Comparison of ENCODE assay signal across 8 cellular contexts in genomic region chr7:27130540-27131389, GRCh38. TPM values are rescaled to one million over a fixed set of nuclear protein-coding genes. Genes with fewer than 3 reads are reported as not detected.
A peak's percentile ranks its signal among the peaks of the same experiment; 100 is the strongest.
DNase-seq lines count a peak whose midpoint lies in the region; ATAC-seq, FAIRE-seq and TF ChIP-seq lines count a peak whose summit lies in the region.

Gene HOXA4, minus strand, starts transcription at chr7:27130757. Its CDS starts 24 bp downstream, at chr7:27130733.

- H3K27me3 ChIP-seq in Peyer's patch (no peaks in the 10 kb centered on the region), pancreas (peaks cover 0 to 75% (median 15%) of the 10 kb centered on the region in 4 donors), tibial artery (no peaks in the 10 kb centered on the region)

- H3K9me3 ChIP-seq in Peyer's patch (no peaks in the 10 kb centered on the region), pancreas (no peaks in the 10 kb centered on the region), tibial artery (no peaks in the 10 kb centered on the region)

- peak within 1 kb of the TSS; percentile 57 to 82 (median 70) for H3K4me3 ChIP-seq in Peyer's patch
- peak within 1 kb of the TSS in 3 of 4 donors; percentile 24 to 46 (median 26) for H3K4me3 ChIP-seq in pancreas
- peak within 1 kb of the TSS; percentile 67 to 75 for H3K4me3 ChIP-seq in tibial artery

- peak in 3 of 4 donors; percentile 86 to 95 (median 91) for ATAC-seq in pancreas
- ATAC-seq in GM21786 (IDR thresholded peaks at IDR 0.05; ENCODE audit: unreplicated experiment): no peak

- DNase-seq in NCI-H2081 (lab: John Stamatoyannopoulos, UW): peak; percentile 56 to 70
- no peak for DNase-seq in NCI-H2081 treated with DMSO at 0.1 percent for 48 hours (lab: John Stamatoyannopoulos, UW)
- peak; percentile 85 to 95 (median 94) for DNase-seq in Peyer's patch
- DNase-seq in activated effector memory CD4-positive, alpha-beta T cell treated with Interleukin-2 at 50 U/mL for 16 hours: peak; percentile 66
- DNase-seq in globus pallidus (ENCODE audit: low spot score): peak; percentile 18
- DNase-seq in pancreas: peak in 5 of 6 donors; percentile 37 to 81 (median 68)
- DNase-seq in tibial artery: peak; percentile 92 to 97

- no peak for TF ChIP-seq CTCF in Peyer's patch (IDR thresholded peaks at IDR 0.05)
- TF ChIP-seq CTCF in pancreas (IDR thresholded peaks at IDR 0.05): no peak
- TF ChIP-seq CTCF in tibial artery (IDR thresholded peaks at IDR 0.05): no peak

- peak; percentile 73 to 80 for TF ChIP-seq POLR2A in Peyer's patch (IDR thresholded peaks at IDR 0.05)

- peak within 1 kb of the TSS; percentile 81 to 93 (median 89) for H3K27ac ChIP-seq in Peyer's patch
- H3K27ac ChIP-seq in pancreas: peak within 1 kb of the TSS in 2 of 4 donors; percentile 43 to 50
- peak within 1 kb of the TSS; percentile 80 to 82 for H3K27ac ChIP-seq in tibial artery

- intact Hi-C loops in pancreas (cut with DNase I) (no loop called here), tibial artery (cut with DNase I; ENCODE audit: low total_unique reads) (no loop called here)

- 5 to 9% methylated on average over 43 to 67 of the region's 67 CpGs for WGBS in pancreas, 2 donors

- H3K4me1 ChIP-seq in Peyer's patch (peaks cover 0 to 69% (median 6%) of the 10 kb centered on the region in 4 donors), pancreas (no peaks in the 10 kb centered on the region), tibial artery (peaks cover 0 to 30% (median 17%) of the 10 kb centered on the region in 4 donors)

- H3K36me3 ChIP-seq in Peyer's patch (no peaks in the 10 kb centered on the region), pancreas (no peaks in the 10 kb centered on the region), tibial artery (no peaks in the 10 kb centered on the region)

- FAIRE-seq in pancreas (lab: Jason Lieb, UNC): no peak

RNA-seq across cellular contexts. Expression of gene HOXA4, which starts in this region (rescaled TPM):
- total RNA-seq in Peyer's patch: 10 to 100 TPM in 1 of 4 donors, 1 to 10 TPM in 3; 2.6 to 11.5 (median 5.9) TPM
- under 1 TPM; 0.19 to 0.98 (median 0.25) TPM for total RNA-seq in pancreas
- polyA plus RNA-seq in pancreas: 1 to 10 TPM; 1.9 to 2.4 TPM
